Comparison of ENCODE assay signal across 31 cellular contexts in genomic region chr1:81560629-81561028, GRCh38.
"Had no signal": no experiment of that assay in that cellular context is flagged by ENCODE, and none has a peak within 500 bp of the region (broad histone marks: within the 10 kb centered on the region; RNA-seq: fewer than 3 reads in every experiment).

No MANE protein-coding gene starts in this region.

- ATAC-seq: activated CD4-positive, alpha-beta T cell treated with anti-CD3 and anti-CD28 coated beads for 36 hours; activated CD4-positive, CD25-positive, alpha-beta regulatory T cell treated with anti-CD3 and anti-CD28 coated beads, Interleukin-2, amount 50 U/mL, for 24 hours; activated CD8-positive, alpha-beta memory T cell treated with anti-CD3 and anti-CD28 coated beads, Interleukin-2, amount 10 ng/mL, durations not matched to agents 7 days and 5 days; activated CD8-positive, alpha-beta T cell treated with anti-CD3 and anti-CD28 coated beads, Interleukin-2, amount 10 ng/mL, durations not matched to agents 7 days and 5 days; activated naive CD8-positive, alpha-beta T cell treated with anti-CD3 and anti-CD28 coated beads, Interleukin-2, amount 50 U/mL, for 24 hours; activated T-cell treated with anti-CD3 and anti-CD28 coated beads, Interleukin-2, amount 50 U/mL, for 4 hours had no signal

- H3K27ac ChIP-seq: ascending aorta, cardiac muscle cell had no signal

- DNase-seq: activated CD4-positive, alpha-beta memory T cell treated with anti-CD3 and anti-CD28 coated beads, Interleukin-2, amount 10 ng/mL, durations not matched to agents 7 days and 5 days; activated CD4-positive, alpha-beta T cell treated with anti-CD3 and anti-CD28 coated beads for 1 hour; activated CD4-positive, alpha-beta T cell treated with anti-CD3 and anti-CD28 coated beads for 36 hours; activated CD4-positive, alpha-beta T cell treated with anti-CD3 and anti-CD28 coated beads for 48 hours; activated CD4-positive, alpha-beta T cell treated with anti-CD3 and anti-CD28 coated beads, Interleukin-2, amount 10 ng/mL, durations not matched to agents 7 days and 5 days; activated CD4-positive, alpha-beta T cell treated with anti-CD3 and anti-CD28 coated beads, Interleukin-2, amount 50 U/mL, for 48 hours; activated CD4-positive, CD25-positive, alpha-beta regulatory T cell; activated CD8-positive, alpha-beta memory T cell treated with anti-CD3 and anti-CD28 coated beads for 24 hours; activated CD8-positive, alpha-beta memory T cell treated with anti-CD3 and anti-CD28 coated beads, Interleukin-2, amount 10 ng/mL, durations not matched to agents 7 days and 5 days; activated CD8-positive, alpha-beta memory T cell treated with anti-CD3 and anti-CD28 coated beads, Interleukin-2, amount 50 U/mL, for 48 hours; activated CD8-positive, alpha-beta T cell treated with anti-CD3 and anti-CD28 coated beads, Interleukin-2, amount 10 ng/mL, durations not matched to agents 7 days and 5 days; activated effector memory CD4-positive, alpha-beta T cell treated with Interleukin-2 at 50 U/mL for 16 hours; activated gamma-delta T cell; activated naive CD4-positive, alpha-beta T cell treated with anti-CD3 and anti-CD28 coated beads, Interleukin-2, amount 10 ng/mL, durations not matched to agents 7 days and 5 days; activated naive CD4-positive, alpha-beta T cell treated with Interleukin-2 at 50 U/mL for 16 hours; activated naive CD8-positive, alpha-beta T cell treated with anti-CD3 and anti-CD28 coated beads, Interleukin-2, amount 10 ng/mL, durations not matched to agents 7 days and 5 days; activated naive CD8-positive, alpha-beta T cell treated with anti-CD3 and anti-CD28 coated beads, Interleukin-2, amount 50 U/mL, for 24 hours; activated T-cell treated with anti-CD3 and anti-CD28 coated beads, Interleukin-2, amount 50 U/mL, for 1 hour; activated T-cell treated with anti-CD3 and anti-CD28 coated beads, Interleukin-2, amount 50 U/mL, for 4 hours; amygdala; anterior cingulate cortex; central memory CD4-positive, alpha-beta T cell; T-helper 1 cell; T-helper 2 cell; T-helper 9 cell had no signal

- FAIRE-seq: bronchial epithelial cell, colon, TTC549 had no signal
